9 cellular contexts compared by ENCODE assay signal in genomic region chr21:39441502-39442475, GRCh38. TPM values are rescaled to one million over a fixed set of nuclear protein-coding genes. Genes with fewer than 3 reads are reported as not detected.
DNase-seq lines count a peak whose midpoint lies in the region; ATAC-seq, FAIRE-seq and TF ChIP-seq lines count a peak whose summit lies in the region.
"Had no signal": no experiment of that assay in that cellular context is flagged by ENCODE, and none has a peak within 500 bp of the region (broad histone marks: within the 10 kb centered on the region; RNA-seq: fewer than 3 reads in every experiment).

No MANE protein-coding gene starts in this region.

- H3K36me3 ChIP-seq in left ventricle myocardium inferior (no peaks in the 10 kb centered on the region), adrenal gland (replicated peaks in 1 of 2) (no peaks in the 10 kb centered on the region), keratinocyte (ENCODE audit: control insufficient read depth in 2 of 2, extremely low read depth in 1 of 2, insufficient read depth in 2 of 2, low read length in 2 of 2) (no peaks in the 10 kb centered on the region)

- intact Hi-C loops in left ventricle myocardium inferior (cut with micrococcal nuclease) = no loop called here
- intact Hi-C loops in right cardiac atrium (cut with DNase I) = loop anchor here in 1 of 4 donors (10.0 kb wide), 1 partner anchor 157 kb away; no protein-coding TSS in a partner anchor
- intact Hi-C loops in adrenal gland (cut with DNase I) = no loop called here

- FAIRE-seq in keratinocyte (lab: Jason Lieb, UNC) = no peak

- TF ChIP-seq CTCF in left ventricle myocardium inferior (IDR thresholded peaks at IDR 0.05; ENCODE audit: borderline replicate concordance) (peak; percentile 74), adrenal gland (IDR thresholded peaks at IDR 0.05) (peak; percentile 51 to 78 (median 64)), keratinocyte (optimal IDR thresholded peaks at IDR 0.05 in 1 of 3, IDR thresholded peaks at IDR 0.05 in 1 of 3, conservative IDR thresholded peaks at IDR 0.05 in 1 of 3; ENCODE audit: extremely low read depth in 1 of 3, insufficient read depth in 2 of 3, low read length in 3 of 3) (peak; percentile 69 to 77 (median 71))

- peak in 1 of 2 donors; percentile 17 for TF ChIP-seq POLR2A in adrenal gland (IDR thresholded peaks at IDR 0.05)

- no peaks in the 10 kb centered on the region for H3K79me2 ChIP-seq in keratinocyte (ENCODE audit: control insufficient read depth, insufficient read depth, low read length)

- no peak for ATAC-seq in right cardiac atrium
- peak; percentile 32 for ATAC-seq in HG03342 (IDR thresholded peaks at IDR 0.05; ENCODE audit: unreplicated experiment)
- ATAC-seq in GM21737 (IDR thresholded peaks at IDR 0.05; ENCODE audit: unreplicated experiment) = no peak

- H3K4me1 ChIP-seq in left ventricle myocardium inferior (peaks cover 21% of the 10 kb centered on the region), right cardiac atrium (ENCODE audit: control insufficient read depth, insufficient read depth, low read length) (peaks cover 3% of the 10 kb centered on the region), adrenal gland (replicated peaks in 1 of 2) (peaks cover 5 to 26% of the 10 kb centered on the region in 2 donors), keratinocyte (ENCODE audit: control insufficient read depth, extremely low read depth, insufficient read depth, low read length) (peaks cover 12% of the 10 kb centered on the region)

- WGBS in right cardiac atrium = 45% methylated on average over 13 of the region's 13 CpGs
- WGBS in adrenal gland, 4 donors = 28 to 37% (median 32%) methylated on average over 13 of the region's 13 CpGs

- no peaks in the 10 kb centered on the region for H3K9me3 ChIP-seq in left ventricle myocardium inferior (replicated peaks)
- H3K9me3 ChIP-seq in right cardiac atrium (ENCODE audit: control insufficient read depth, low read length) = no peaks in the 10 kb centered on the region
- H3K9me3 ChIP-seq in adrenal gland (replicated peaks in 1 of 3) = no peaks in the 10 kb centered on the region
- no peaks in the 10 kb centered on the region for H3K9me3 ChIP-seq in keratinocyte (ENCODE audit: control insufficient read depth, low read depth, low read length)

- dilution Hi-C loops in keratinocyte (cut with MboI; ENCODE audit: extremely low pct_ligation_motif_present, low sequenced_read_pairs) = no loop called here

- H3K27me3 ChIP-seq in left ventricle myocardium inferior (ENCODE audit: low read depth) (no peaks in the 10 kb centered on the region), right cardiac atrium (ENCODE audit: control insufficient read depth, insufficient read depth) (no peaks in the 10 kb centered on the region), adrenal gland (no peaks in the 10 kb centered on the region), keratinocyte (ENCODE audit: control insufficient read depth, extremely low read depth, insufficient read depth, low read length) (no peaks in the 10 kb centered on the region)

- H2AFZ ChIP-seq in keratinocyte (ENCODE audit: control insufficient read depth, low read length) = no peak overlapping the region

- no peak overlapping the region for H3K27ac ChIP-seq in left ventricle myocardium inferior (replicated peaks)
- H3K27ac ChIP-seq in right cardiac atrium (ENCODE audit: low read length) = no peak overlapping the region
- peak overlapping the region in 4 of 5 donors; percentile 14 to 47 (median 33) for H3K27ac ChIP-seq in adrenal gland
- H3K27ac ChIP-seq in keratinocyte (ENCODE audit: control insufficient read depth, insufficient read depth, low read length) = no peak overlapping the region
- H3K27ac ChIP-seq: epithelial cell of prostate had no signal

- H3K9ac ChIP-seq in keratinocyte (ENCODE audit: control insufficient read depth, extremely low read depth, insufficient read depth, low read length) = no peak overlapping the region

- no peak for DNase-seq in left ventricle myocardium inferior
- no peak for DNase-seq in right cardiac atrium
- peak; percentile 66 for DNase-seq in NOMO-1 treated with dmso at 0.1 percent for 144 hours (lab: John Stamatoyannopoulos, UW; ENCODE audit: unreplicated experiment)
- peak; percentile 38 to 76 (median 65) for DNase-seq in adrenal gland
- DNase-seq in keratinocyte (ENCODE audit: low read depth, low spot score) = peak; percentile 11
- peak; percentile 64 for DNase-seq in superior temporal gyrus (ENCODE audit: extremely low spot score)

- H3K4me3 ChIP-seq in left ventricle myocardium inferior (no peak overlapping the region), right cardiac atrium (ENCODE audit: low read length) (no peak overlapping the region), adrenal gland (no peak overlapping the region), keratinocyte (ENCODE audit: control insufficient read depth in 2 of 3, extremely low read depth in 1 of 3, insufficient read depth in 2 of 3, low read depth in 1 of 3, low read length in 3 of 3) (no peak overlapping the region)

- no peak overlapping the region for H3K4me2 ChIP-seq in keratinocyte (ENCODE audit: control insufficient read depth, extremely low read depth, insufficient read depth, low read depth, low read length)

- no peaks in the 10 kb centered on the region for H3K9me1 ChIP-seq in keratinocyte (ENCODE audit: control insufficient read depth, extremely low read depth, insufficient read depth, low read length)

- H4K20me1 ChIP-seq in keratinocyte (ENCODE audit: control insufficient read depth, extremely low read depth, insufficient read depth, low read length) = no peaks in the 10 kb centered on the region

RNA-seq across cellular contexts. Expression of gene LCA5L, which starts 3.8 kb away (rescaled TPM):
- total RNA-seq in left ventricle myocardium inferior (0.80 TPM), right cardiac atrium (1 to 10 TPM in 3 of 4 donors, under 1 TPM in 1; 0.59 to 1.3 (median 1.2) TPM), adrenal gland (1 to 10 TPM in 7 of 8 donors, under 1 TPM in 1; 0.42 to 9.2 (median 4.6) TPM)
- polyA plus RNA-seq in right cardiac atrium (0.50 TPM), adrenal gland (10 to 100 TPM in 1 of 3 donors, 1 to 10 TPM in 2; 3.5 to 13.5 (median 4.3) TPM), keratinocyte (0.74 to 0.96 TPM (median 0.94 TPM) in 3 replicates)
- polyA plus RNA-seq in keratinocyte (2011; ENCODE audit: low read depth) = 0.87 TPM
- polyA plus RNA-seq in keratinocyte (2011; cell fraction: cytosol; rRNA removed) = 0.92 and 2.1 TPM in 2 replicates
- 1.1 and 1.4 TPM in 2 replicates for polyA plus RNA-seq in keratinocyte (2011; cell fraction: nucleus; rRNA removed)
- polyA plus RNA-seq in keratinocyte (2012; ENCODE audit: low replicate concordance) = 0.78 and 1.1 TPM in 2 replicates
- polyA minus RNA-seq in keratinocyte = 0.16 to 0.83 TPM in 2 of 3 replicates, not detected in the other
- polyA minus RNA-seq in keratinocyte (2011; cell fraction: cytosol; rRNA and poly(A)+ RNA removed) = 2.1 TPM
- 0.85 TPM in 1 of 2 replicates, not detected in the other for polyA minus RNA-seq in keratinocyte (2011; cell fraction: nucleus; rRNA and poly(A)+ RNA removed)

RNA-seq across cellular contexts. Expression of gene SH3BGR, which starts 10.0 kb away (rescaled TPM):
- total RNA-seq in left ventricle myocardium inferior (103 TPM), right cardiac atrium (10 to 100 TPM; 89.1 to 95.8 (median 93.5) TPM), adrenal gland (10 to 100 TPM in 6 of 8 donors, 1 to 10 TPM in 2; 8.9 to 26.9 (median 12.4) TPM)
- polyA plus RNA-seq in right cardiac atrium (119 TPM), adrenal gland (10 to 100 TPM; 21.6 to 34.3 (median 28.6) TPM), keratinocyte (0.57 to 1.4 TPM (median 0.99 TPM) in 3 replicates)
- polyA plus RNA-seq in keratinocyte (2011; ENCODE audit: low read depth) = 0.81 TPM
- 1.1 and 2.6 TPM in 2 replicates for polyA plus RNA-seq in keratinocyte (2011; cell fraction: cytosol; rRNA removed)
- polyA plus RNA-seq in keratinocyte (2011; cell fraction: nucleus; rRNA removed) = 1.9 and 3.1 TPM in 2 replicates
- polyA plus RNA-seq in keratinocyte (2012; ENCODE audit: low replicate concordance) = 1.2 and 1.7 TPM in 2 replicates
- 0.76 TPM in 1 of 3 replicates, not detected in the others for polyA minus RNA-seq in keratinocyte
- polyA minus RNA-seq in keratinocyte (2011; cell fraction: cytosol; rRNA and poly(A)+ RNA removed) = not detected
- not detected in 2 replicates for polyA minus RNA-seq in keratinocyte (2011; cell fraction: nucleus; rRNA and poly(A)+ RNA removed)

Comparison
In these comparisons a context has a peak if more than half of its experiments do, and no peak if none do; other contexts are left out.
1. DNase-seq: peak in NOMO-1 treated with dmso at 0.1 percent for 144 hours (single experiment), adrenal gland (7 of 7), keratinocyte (single experiment) and superior temporal gyrus (single experiment); none in left ventricle myocardium inferior (single experiment) and right cardiac atrium (0 of 3).
2. H3K27ac ChIP-seq: peak in adrenal gland (4 of 5); none in left ventricle myocardium inferior (single experiment), right cardiac atrium (single experiment) and keratinocyte (single experiment).
3. Peak in every context shown above with its lines, with median percentiles within 50 percentile points of each other: CTCF ChIP-seq.